Comparison of ENCODE assay signal across 14 cellular contexts in the genomic region with DNA sequence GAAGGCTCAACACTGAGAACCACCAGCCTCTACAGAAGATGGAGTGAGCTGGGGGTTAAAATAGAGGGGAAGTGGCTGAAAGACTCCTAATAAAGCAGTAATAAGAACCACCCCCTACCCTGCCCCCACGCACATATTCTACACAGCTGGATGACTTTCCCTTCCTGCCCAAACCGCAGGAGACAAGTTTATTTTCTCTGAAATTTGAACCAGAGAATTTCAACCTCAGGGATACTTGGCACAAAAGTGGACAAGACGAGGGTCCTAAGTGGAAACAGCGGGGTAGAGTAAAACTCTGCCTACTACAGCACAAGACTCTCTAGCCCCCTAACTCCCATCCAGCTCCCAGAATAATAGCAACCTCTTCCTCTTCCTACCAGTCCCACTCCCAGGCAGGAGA. TPM values are rescaled to one million over a fixed set of nuclear protein-coding genes. Genes with fewer than 3 reads are reported as not detected.
DNase-seq lines count a peak whose midpoint lies in the region; ATAC-seq, FAIRE-seq and TF ChIP-seq lines count a peak whose summit lies in the region.
"Had no signal": no experiment of that assay in that cellular context is flagged by ENCODE, and none has a peak within 500 bp of the region (broad histone marks: within the 10 kb centered on the region; RNA-seq: fewer than 3 reads in every experiment).

No MANE protein-coding gene starts in this region.

- peaks cover 8% of the 10 kb centered on the region for H3K79me1 ChIP-seq in mesenchymal stem cell (replicated peaks; ENCODE audit: low read length, poor library complexity, severe bottlenecking)

- peak; percentile 17 for DNase-seq in AG08396 (ENCODE audit: low spot score)
- no peak for DNase-seq in HFFc6
- DNase-seq in GM12878 (ENCODE audit: low read depth, low spot score): no peak
- DNase-seq in mesenchymal stem cell: peak; percentile 14
- DNase-seq in left ventricle myocardium superior: no peak
- no peak for DNase-seq in right lobe of liver
- no peak for DNase-seq in NCI-H1694 (lab: John Stamatoyannopoulos, UW)
- DNase-seq: activated CD4-positive, alpha-beta T cell treated with anti-CD3 and anti-CD28 coated beads, Interleukin-2, amount 50 U/mL, for 1 hour; activated naive CD4-positive, alpha-beta T cell treated with Interleukin-2 at 50 U/mL for 16 hours; effector CD8-positive, alpha-beta T cell; MM.1S; NCI-H526 had no signal

- TSS peak; percentile 22 for BruUV-seq in GM12878 (replicated peaks; lab: Mats Ljungman, UMichigan)

- H3K4me3 Mint-ChIP-seq in HFFc6: peak overlapping the region; percentile 24

- POLR2A ChIA-PET in GM12878 (lab: Charles Lee): interaction anchor here (0.6 kb wide), 1 partner anchor 21 kb away, joined by 3 read pairs; no protein-coding TSS in a partner anchor

- RAD21 ChIA-PET in GM12878 (lab: Charles Lee; ENCODE audit: unreplicated experiment): interaction anchor here (0.7 kb wide), 1 partner anchor 260 kb away, joined by 3 read pairs; no protein-coding TSS in a partner anchor

- no peaks in the 10 kb centered on the region for H4K20me1 ChIP-seq in GM12878 (ENCODE audit: control insufficient read depth, insufficient read depth)

- no peak; the same call in 2 of the 3 replicates for ATAC-seq in GM12878
- no peak for ATAC-seq in left ventricle myocardium superior
- ATAC-seq in GM21447 (IDR thresholded peaks at IDR 0.05; ENCODE audit: unreplicated experiment): no peak
- no peak for ATAC-seq in right lobe of liver
- ATAC-seq: HCT116 had no signal

- no peak overlapping the region for H2AK5ac ChIP-seq in mesenchymal stem cell (ENCODE audit: low read length, severe bottlenecking)

- CTCF ChIA-PET in GM12878 (lab: Yijun Ruan, JAX): interaction anchor here (0.9 to 1.4 kb wide), 3 partner anchors 90 to 175 kb away, joined by 3 to 4 read pairs (median 3); no protein-coding TSS in a partner anchor

- H3K4ac ChIP-seq in mesenchymal stem cell (ENCODE audit: low read depth in 1 of 2, low read length in 2 of 2): no peak overlapping the region

- H3K9ac ChIP-seq in GM12878 (ENCODE audit: control insufficient read depth, insufficient read depth, low read length) (no peak overlapping the region), mesenchymal stem cell (ENCODE audit: low read length) (peak overlapping the region; percentile 43)

- H3K27ac Mint-ChIP-seq in HFFc6: no peak overlapping the region

- no peak for TF ChIP-seq EP300 in GM12878 (IDR thresholded peaks at IDR 0.05; ENCODE audit: borderline replicate concordance in 1 of 2, control insufficient read depth in 1 of 2, low read depth in 2 of 2, low read length in 2 of 2)

- no peak overlapping the region for H4K91ac ChIP-seq in mesenchymal stem cell (ENCODE audit: low read length)

- SMC1A ChIA-PET in GM12878 (lab: Charles Lee; ENCODE audit: uncharacterized antibody, unreplicated experiment): interaction anchor here (0.6 to 1.5 kb wide), 5 partner anchors 10 to 77 kb away, joined by 3 to 4 read pairs (median 4); no protein-coding TSS in a partner anchor

- H3K79me2 ChIP-seq in GM12878 (ENCODE audit: control insufficient read depth, insufficient read depth, low read length): no peaks in the 10 kb centered on the region

- H3K9me3 ChIP-seq in GM12878 (replicated peaks; ENCODE audit: control insufficient read depth, insufficient read depth, low read length): no peaks in the 10 kb centered on the region
- no peaks in the 10 kb centered on the region for H3K9me3 ChIP-seq in mesenchymal stem cell (ENCODE audit: control insufficient read depth, low read length)
- no peaks in the 10 kb centered on the region for H3K9me3 ChIP-seq in right lobe of liver

- H2BK120ac ChIP-seq in mesenchymal stem cell (ENCODE audit: low read depth, low read length): no peak overlapping the region

- H3K4me3 ChIP-seq in GM12878: no peak overlapping the region
- H3K4me3 ChIP-seq in mesenchymal stem cell (ENCODE audit: insufficient read depth in 1 of 2, low read depth in 1 of 2, low read length in 2 of 2): no peak overlapping the region
- no peak overlapping the region for H3K4me3 ChIP-seq in right lobe of liver

- TF ChIP-seq POLR2A in GM12878 (IDR thresholded peaks at IDR 0.05; ENCODE audit: low read depth, low read length) (no peak), right lobe of liver (IDR thresholded peaks at IDR 0.05) (no peak)

- peaks cover 5% of the 10 kb centered on the region for H3K36me3 Mint-ChIP-seq in HFFc6 (ENCODE audit: low read depth)

- H3K4me1 ChIP-seq in GM12878 (ENCODE audit: control insufficient read depth, insufficient read depth, low read length) (no peaks in the 10 kb centered on the region), mesenchymal stem cell (ENCODE audit: control insufficient read depth, insufficient read depth, low read depth, low read length) (no peaks in the 10 kb centered on the region), right lobe of liver (peaks cover 0 to 17% (median 8%) of the 10 kb centered on the region in 4 donors)

- no peak overlapping the region for H3K18ac ChIP-seq in mesenchymal stem cell (ENCODE audit: low read depth in 1 of 2, low read length in 2 of 2)

- no peaks in the 10 kb centered on the region for H3K9me3 Mint-ChIP-seq in HFFc6

- FAIRE-seq in GM12878 (lab: Jason Lieb, UNC): no peak

- H3K23ac ChIP-seq in mesenchymal stem cell (ENCODE audit: low read length in 2 of 2): no peak overlapping the region

- H3K36me3 ChIP-seq in GM12878 (ENCODE audit: control insufficient read depth in 2 of 2, insufficient read depth in 2 of 2, low read length in 1 of 2): peaks cover 0 to 3% of the 10 kb centered on the region in 2 experiments; a peak in 1 of 4 replicates
- H3K36me3 ChIP-seq in mesenchymal stem cell (ENCODE audit: control insufficient read depth in 1 of 2, insufficient read depth in 2 of 2, low read depth in 1 of 2, low read length in 2 of 2): peaks cover 10 to 33% of the 10 kb centered on the region in 2 experiments
- H3K36me3 ChIP-seq in right lobe of liver: no peaks in the 10 kb centered on the region

- no peak overlapping the region for H2BK5ac ChIP-seq in mesenchymal stem cell (ENCODE audit: low read depth, low read length, poor library complexity, severe bottlenecking)

- no peak overlapping the region for H3K27ac ChIP-seq in GM12878 (ENCODE audit: control insufficient read depth, insufficient read depth)
- H3K27ac ChIP-seq in mesenchymal stem cell (ENCODE audit: low read length, poor library complexity, severe bottlenecking): peak overlapping the region; percentile 85
- no peak overlapping the region for H3K27ac ChIP-seq in right lobe of liver

- in situ Hi-C loops in GM12878 (cut with MboI): no loop called here

- H3K27me3 Mint-ChIP-seq in HFFc6 (ENCODE audit: insufficient read depth): no peaks in the 10 kb centered on the region

- H2AFZ ChIP-seq in GM12878 (ENCODE audit: control insufficient read depth, low read depth, low read length) (no peak overlapping the region), mesenchymal stem cell (ENCODE audit: low read depth, low read length) (no peak overlapping the region)

- H3K4me1 Mint-ChIP-seq in HFFc6 (ENCODE audit: low read depth): peaks cover 13% of the 10 kb centered on the region

- H2BK12ac ChIP-seq in mesenchymal stem cell (ENCODE audit: low read length in 2 of 2): no peak overlapping the region

- H2BK15ac ChIP-seq in mesenchymal stem cell (ENCODE audit: low read depth, poor library complexity, severe bottlenecking): no peak overlapping the region

- 59% methylated on average over 4 of the region's 4 CpGs for WGBS in GM12878 (ENCODE audit: insufficient coverage, insufficient replicate concordance, low lambda C conversion rate, missing lambda C conversion rate)
- 69% methylated on average over 4 of the region's 4 CpGs for WGBS in mesenchymal stem cell
- WGBS in right lobe of liver (ENCODE audit: insufficient coverage, low coverage, low lambda C conversion rate, missing lambda C conversion rate): 66% methylated on average over 4 of the region's 4 CpGs

- H3K14ac ChIP-seq in mesenchymal stem cell (ENCODE audit: low read length in 2 of 2): no peak overlapping the region

- no peak for TF ChIP-seq RAD21 in GM12878 (IDR thresholded peaks at IDR 0.05; ENCODE audit: insufficient read depth, low read depth, low read length)

- no peak overlapping the region for H4K8ac ChIP-seq in mesenchymal stem cell (ENCODE audit: low read length)

- H3K4me2 ChIP-seq in GM12878 (ENCODE audit: control insufficient read depth, insufficient read depth) (no peak overlapping the region), mesenchymal stem cell (ENCODE audit: low read length, poor library complexity, severe bottlenecking) (peak overlapping the region; percentile 82)

- H3K27me3 ChIP-seq in GM12878 (replicated peaks in 1 of 2; ENCODE audit: control insufficient read depth in 2 of 2, insufficient read depth in 2 of 2, low read length in 1 of 2) (no peaks in the 10 kb centered on the region), mesenchymal stem cell (ENCODE audit: control insufficient read depth in 1 of 2, insufficient read depth in 1 of 2, low read length in 2 of 2) (no peaks in the 10 kb centered on the region), right lobe of liver (no peaks in the 10 kb centered on the region)

- intact Hi-C loops in GM12878 (cut with micrococcal nuclease; ENCODE audit: unreplicated experiment): no loop called here
- intact Hi-C loops in left ventricle myocardium superior (cut with micrococcal nuclease): no loop called here
- intact Hi-C loops in right lobe of liver (cut with DNase I): no loop called here

- no peak for TF ChIP-seq CTCF in HFFc6 (IDR thresholded peaks at IDR 0.05)
- TF ChIP-seq CTCF in GM12878 (IDR thresholded peaks at IDR 0.05 in 2 of 3, conservative IDR thresholded peaks at IDR 0.05 in 1 of 3; ENCODE audit: control insufficient read depth in 2 of 3, extremely low read depth in 1 of 3, insufficient read depth in 1 of 3, low read depth in 3 of 3, low read length in 3 of 3): no peak
- no peak for TF ChIP-seq CTCF in right lobe of liver (IDR thresholded peaks at IDR 0.05)

RNA-seq across cellular contexts. Expression of gene USF3, which starts 28.4 kb away (rescaled TPM):
- 10 to 100 TPM in 4 of 6 experiments, 1 to 10 TPM in 2; 8.5 to 10.7 (median 10.5) TPM for total RNA-seq in HFFc6 (2021; fragmentation: NEBNext Ultra II Directional; extraction: Animal tissue kit (Norgen Biotek cat#: 25700))
- total RNA-seq in GM12878 (2013; cell fraction: nucleolus; rRNA removed): 17.5 and 17.7 TPM in 2 replicates
- 8.8 and 9.0 TPM in 2 replicates for total RNA-seq in GM12878 (2014; rRNA removed)
- total RNA-seq in GM12878 (2014; rRNA removed; fragmentation: Illumina TruSeq; extraction: Trizol): 9.4 and 9.6 TPM in 2 replicates
- total RNA-seq in GM12878 (2021): 10.5 and 11.3 TPM in 2 replicates
- polyA plus RNA-seq in GM12878 (2011; ENCODE audit: low read depth): 3.2 TPM
- 15.9 and 17.1 TPM in 2 replicates for polyA plus RNA-seq in GM12878 (2011; rRNA removed)
- polyA plus RNA-seq in GM12878 (2011; cell fraction: cytosol; rRNA removed): 10.1 and 10.4 TPM in 2 replicates
- 7.1 and 8.1 TPM in 2 replicates for polyA plus RNA-seq in GM12878 (2011; cell fraction: nucleus; rRNA removed)
- polyA plus RNA-seq in GM12878 (2012): 4.4 and 5.3 TPM in 2 replicates
- polyA plus RNA-seq in GM12878 (2014; fragmentation: Illumina TruSeq; extraction: Trizol): 7.7 and 11.0 TPM in 2 replicates
- polyA plus RNA-seq in GM12878 (2014; fragmentation: Nextera tagmentation; extraction: Ambion mirVana): 1 to 10 TPM; 3.1 to 7.9 TPM
- 5.5 and 6.0 TPM in 2 replicates for polyA plus RNA-seq in GM12878 (2014; rRNA removed)
- polyA plus RNA-seq in GM12878 (2016; fragmentation: Nextera tagmentation; extraction: Ambion mirVana): 1 to 10 TPM; 3.9 to 5.6 TPM
- polyA minus RNA-seq in GM12878 (2011; rRNA and poly(A)+ RNA removed): 36.7 and 46.1 TPM in 2 replicates
- polyA minus RNA-seq in GM12878 (2011; cell fraction: cytosol; rRNA and poly(A)+ RNA removed): 9.6 and 11.5 TPM in 2 replicates
- 9.1 and 12.3 TPM in 2 replicates for polyA minus RNA-seq in GM12878 (2011; cell fraction: nucleus; rRNA and poly(A)+ RNA removed)
- 7.5 TPM for polyA plus RNA-seq in mesenchymal stem cell (2013, experiment 1 of 2)
- polyA plus RNA-seq in mesenchymal stem cell (2013, experiment 2 of 2): 6.6 TPM
- total RNA-seq in left ventricle myocardium superior: 15.6 TPM
- 10 to 100 TPM; 12.1 to 20.3 (median 17.6) TPM for total RNA-seq in right lobe of liver

Comparison
In these comparisons a context has a peak if more than half of its experiments do, and no peak if none do; other contexts are left out.
1. DNase-seq: peak in AG08396 (single experiment) and mesenchymal stem cell (single experiment); none in HFFc6 (single experiment), GM12878 (single experiment), left ventricle myocardium superior (single experiment), right lobe of liver (0 of 3) and NCI-H1694 (single experiment).